In the genomic region with DNA sequence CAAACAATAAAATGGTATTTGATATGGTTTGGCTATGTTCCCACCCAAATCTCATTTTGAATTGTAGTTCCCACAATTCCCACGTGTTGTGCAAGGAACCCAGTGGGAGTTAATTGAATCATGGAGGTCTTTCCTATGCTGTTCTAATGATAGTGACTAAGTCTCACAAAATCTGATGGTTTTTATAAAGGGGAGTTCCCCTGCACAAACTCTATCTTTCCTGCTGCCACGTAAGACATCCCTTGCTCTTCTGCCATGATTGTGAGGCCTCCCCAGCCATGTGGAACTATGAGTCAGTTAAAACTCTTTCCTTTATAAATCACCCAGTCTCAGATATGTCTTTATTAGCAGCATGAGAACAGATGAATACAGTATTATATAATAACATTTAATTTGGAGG, we compare ENCODE assay signal across 21 cellular contexts. TPM values are rescaled to one million over a fixed set of nuclear protein-coding genes. Genes with fewer than 3 reads are reported as not detected.
"Had no signal": no experiment of that assay in that cellular context is flagged by ENCODE, and none has a peak within 500 bp of the region (broad histone marks: within the 10 kb centered on the region; RNA-seq: fewer than 3 reads in every experiment).

No MANE protein-coding gene starts in this region.

- H3K27ac ChIP-seq: coronary artery, esophagus muscularis mucosa, neural progenitor cell, psoas muscle had no signal

- H2AFZ ChIP-seq: neural progenitor cell had no signal

- H3K4me1 ChIP-seq: esophagus muscularis mucosa, neural progenitor cell, psoas muscle had no signal

- H3K27me3 ChIP-seq: esophagus muscularis mucosa, neural progenitor cell had no signal

- H3K4me3 ChIP-seq: coronary artery, esophagus muscularis mucosa, lung, neural progenitor cell, psoas muscle had no signal

- DNase-seq: activated CD4-positive, alpha-beta T cell treated with anti-CD3 and anti-CD28 coated beads, Interleukin-2, amount 50 U/mL, for 48 hours; activated CD4-positive, CD25-positive, alpha-beta regulatory T cell treated with anti-CD3 and anti-CD28 coated beads, Interleukin-2, amount 50 U/mL, for 72 hours; activated naive CD4-positive, alpha-beta T cell treated with anti-CD3 and anti-CD28 coated beads for 36 hours; activated naive CD8-positive, alpha-beta T cell treated with anti-CD3 and anti-CD28 coated beads, Interleukin-2, amount 50 U/mL, for 24 hours; caudate nucleus; foreskin melanocyte; head of caudate nucleus; immature natural killer cell; midbrain; psoas muscle; stimulated activated CD4-positive, alpha-beta T cell treated with anti-CD3 and anti-CD28 coated beads, Interleukin-2, amount 100 ng/mL, for 48 hours; T-cell; T1000 had no signal

- H3K36me3 ChIP-seq: esophagus muscularis mucosa, neural progenitor cell had no signal

RNA-seq across cellular contexts. Expression of gene AADAC, which starts 15.4 kb away (rescaled TPM):
- total RNA-seq: activated naive CD4-positive, alpha-beta T cell treated with anti-CD3 and anti-CD28 coated beads for 36 hours; activated T-helper 2 cell treated with anti-CD3 and anti-CD28 coated beads, Interferon-gamma antibody, Interleukin-2, Interleukin-4, amounts not matched to agents 10 μg/mL and 5 μg/mL and 100 μg/mL, durations not matched to agents 14 hours and 24 hours and 36 hours; esophagus muscularis mucosa; osteocyte; sciatic nerve; ureter had no signal
- polyA plus RNA-seq: immature natural killer cell had no signal
